Comparison of ENCODE assay signal across 1 cellular context in genomic region chr2:96393989-96394761, GRCh38.
TF ChIP-seq lines count a peak whose summit lies in the region.

No MANE protein-coding gene starts in this region.

TF ChIP-seq in endothelial cell of umbilical vein, 7 proteins besides CTCF, POLR2A, EP300 and RAD21 (continued from another document):
- TF ChIP-seq MAX (IDR thresholded peaks at IDR 0.05; ENCODE audit: insufficient read depth, insufficient read length) (no peak), GATA2 (IDR thresholded peaks at IDR 0.05; ENCODE audit: insufficient read depth, insufficient read length, low read depth, low read length) (no peak), JUN (IDR thresholded peaks at IDR 0.05; ENCODE audit: borderline replicate concordance, insufficient read depth, insufficient read length, low read depth) (no peak), EZH2 (IDR thresholded peaks at IDR 0.05; ENCODE audit: borderline replicate concordance, low read depth, low read length, severe bottlenecking) (no peak), FOS (IDR thresholded peaks at IDR 0.05; ENCODE audit: borderline replicate concordance, insufficient read depth, low read length) (no peak), POLR2AphosphoS5 (IDR thresholded peaks at IDR 0.05; ENCODE audit: insufficient read depth, low read depth, low read length) (no peak)
